ENCODE assay signal across 19 cellular contexts in genomic region chr3:10215578-10216368, GRCh38. TPM values are rescaled to one million over a fixed set of nuclear protein-coding genes. Genes with fewer than 3 reads are reported as not detected.
DNase-seq lines count a peak whose midpoint lies in the region; ATAC-seq and TF ChIP-seq lines count a peak whose summit lies in the region.
"Had no signal": no experiment of that assay in that cellular context is flagged by ENCODE, and none has a peak within 500 bp of the region (broad histone marks: within the 10 kb centered on the region; RNA-seq: fewer than 3 reads in every experiment).

No MANE protein-coding gene starts in this region.

- no peak overlapping the region for H3K4ac ChIP-seq in trophoblast cell (ENCODE audit: low read depth, low read length)

- ATAC-seq in activated naive CD8-positive, alpha-beta T cell treated with anti-CD3 and anti-CD28 coated beads, Interleukin-2, amount 50 U/mL, for 24 hours, result no peak
- ATAC-seq: HepG2 had no signal

- H3K27ac ChIP-seq in trophoblast cell (ENCODE audit: low read depth, low read length) (no peak overlapping the region), osteoblast (ENCODE audit: low read depth, low read length) (no peak overlapping the region)
- H3K27ac ChIP-seq: KMS-11 had no signal

- H3K27me3 Mint-ChIP-seq in activated naive CD8-positive, alpha-beta T cell treated with anti-CD3 and anti-CD28 coated beads, Interleukin-2, amount 50 U/mL, for 24 hours, result no peaks in the 10 kb centered on the region
- H3K27me3 Mint-ChIP-seq in activated naive CD8-positive, alpha-beta T cell treated with anti-CD3 and anti-CD28 coated beads for 36 hours, result no peaks in the 10 kb centered on the region
- H3K27me3 Mint-ChIP-seq in immature natural killer cell (ENCODE audit: low read depth in 3 of 3), result peaks cover 0 to 3% (median 0%) of the 10 kb centered on the region in 3 donors

- H4K8ac ChIP-seq in trophoblast cell (ENCODE audit: low read depth, low read length), result no peak overlapping the region

- H3K9ac ChIP-seq in trophoblast cell (ENCODE audit: low read length), result no peak overlapping the region
- H3K9ac ChIP-seq: KMS-11 had no signal

- H3K4me3 ChIP-seq in trophoblast cell (ENCODE audit: low read depth, low read length), result no peak overlapping the region
- H3K4me3 ChIP-seq in osteoblast (ENCODE audit: insufficient read depth, low read length), result no peak overlapping the region

- no peaks in the 10 kb centered on the region for H4K20me1 ChIP-seq in osteoblast (ENCODE audit: insufficient read depth, low read length)

- H4K12ac ChIP-seq in trophoblast cell (ENCODE audit: low read depth, low read length), result no peak overlapping the region

- H3K23ac ChIP-seq in trophoblast cell (ENCODE audit: low read length), result no peak overlapping the region

- no CpG with 5 or more reads among the region's 6 CpGs for WGBS in trophoblast cell (ENCODE audit: extremely low coverage, insufficient coverage, insufficient read length)

- peaks cover 6% of the 10 kb centered on the region for H3K9me3 Mint-ChIP-seq in activated naive CD8-positive, alpha-beta T cell treated with anti-CD3 and anti-CD28 coated beads, Interleukin-2, amount 50 U/mL, for 24 hours
- no peaks in the 10 kb centered on the region for H3K9me3 Mint-ChIP-seq in activated naive CD8-positive, alpha-beta T cell treated with anti-CD3 and anti-CD28 coated beads for 36 hours
- no peaks in the 10 kb centered on the region for H3K9me3 Mint-ChIP-seq in immature natural killer cell

- no peaks in the 10 kb centered on the region for H3K79me1 ChIP-seq in trophoblast cell (ENCODE audit: low read length)

- H2AFZ ChIP-seq in trophoblast cell (ENCODE audit: insufficient read depth, low read length, poor library complexity), result no peak overlapping the region
- H2AFZ ChIP-seq in osteoblast (ENCODE audit: low read length), result no peak overlapping the region

- H4K91ac ChIP-seq in trophoblast cell (ENCODE audit: low read depth, low read length), result no peak overlapping the region

- TF ChIP-seq CTCF in osteoblast (IDR thresholded peaks at IDR 0.05; ENCODE audit: extremely low read depth, low read depth, low read length), result no peak

- H3K4me2 ChIP-seq in trophoblast cell (ENCODE audit: low read length) (no peak overlapping the region), osteoblast (ENCODE audit: insufficient read depth, low read length) (no peak overlapping the region)
- H3K4me2 ChIP-seq: KMS-11 had no signal

- peaks cover 8% of the 10 kb centered on the region for H3K4me1 Mint-ChIP-seq in activated naive CD8-positive, alpha-beta T cell treated with anti-CD3 and anti-CD28 coated beads, Interleukin-2, amount 50 U/mL, for 24 hours
- peaks cover 5% of the 10 kb centered on the region for H3K4me1 Mint-ChIP-seq in activated naive CD8-positive, alpha-beta T cell treated with anti-CD3 and anti-CD28 coated beads for 36 hours
- peaks cover 5 to 11% of the 10 kb centered on the region in 2 donors for H3K4me1 Mint-ChIP-seq in immature natural killer cell

- no peak overlapping the region for H2BK12ac ChIP-seq in trophoblast cell (ENCODE audit: low read length)

- H3K79me2 ChIP-seq in trophoblast cell (ENCODE audit: control insufficient read depth, insufficient read depth, low read length, poor library complexity) (no peaks in the 10 kb centered on the region), osteoblast (ENCODE audit: insufficient read depth, low read length) (no peaks in the 10 kb centered on the region)

- no peak overlapping the region for H2BK120ac ChIP-seq in trophoblast cell (ENCODE audit: insufficient read depth, low read length, poor library complexity)

- peaks cover 0 to 3% of the 10 kb centered on the region in 2 experiments for H3K36me3 ChIP-seq in trophoblast cell (ENCODE audit: control insufficient read depth in 1 of 2, insufficient read depth in 2 of 2, low read length in 2 of 2)
- H3K36me3 ChIP-seq in osteoblast (ENCODE audit: insufficient read depth, low read length), result peaks cover 13% of the 10 kb centered on the region

- H3K9me3 ChIP-seq in trophoblast cell (ENCODE audit: insufficient read depth, low read depth, low read length) (peaks cover 7% of the 10 kb centered on the region), osteoblast (ENCODE audit: low read depth, low read length) (no peaks in the 10 kb centered on the region)

- no peak overlapping the region for H3K4me3 Mint-ChIP-seq in activated naive CD8-positive, alpha-beta T cell treated with anti-CD3 and anti-CD28 coated beads, Interleukin-2, amount 50 U/mL, for 24 hours
- H3K4me3 Mint-ChIP-seq in activated naive CD8-positive, alpha-beta T cell treated with anti-CD3 and anti-CD28 coated beads for 36 hours, result no peak overlapping the region
- H3K4me3 Mint-ChIP-seq in immature natural killer cell, result no peak overlapping the region

- no peak overlapping the region for H2BK5ac ChIP-seq in trophoblast cell (ENCODE audit: low read depth, low read length, poor library complexity)

- peak overlapping the region; percentile 2 for H3K27ac Mint-ChIP-seq in activated naive CD8-positive, alpha-beta T cell treated with anti-CD3 and anti-CD28 coated beads, Interleukin-2, amount 50 U/mL, for 24 hours
- no peak overlapping the region for H3K27ac Mint-ChIP-seq in activated naive CD8-positive, alpha-beta T cell treated with anti-CD3 and anti-CD28 coated beads for 36 hours
- peak overlapping the region; percentile 3 to 43 (median 26) for H3K27ac Mint-ChIP-seq in immature natural killer cell

- H3K27me3 ChIP-seq in trophoblast cell (ENCODE audit: insufficient read depth, low read length) (no peaks in the 10 kb centered on the region), osteoblast (ENCODE audit: insufficient read depth, low read length) (no peaks in the 10 kb centered on the region)

- H3K18ac ChIP-seq in trophoblast cell (ENCODE audit: low read length), result no peak overlapping the region

- H2AK5ac ChIP-seq in trophoblast cell (ENCODE audit: low read length), result no peak overlapping the region

- H3K14ac ChIP-seq in trophoblast cell (ENCODE audit: low read length), result no peak overlapping the region

- peaks cover 25% of the 10 kb centered on the region for H3K36me3 Mint-ChIP-seq in activated naive CD8-positive, alpha-beta T cell treated with anti-CD3 and anti-CD28 coated beads, Interleukin-2, amount 50 U/mL, for 24 hours (ENCODE audit: low read depth)
- peaks cover 8% of the 10 kb centered on the region for H3K36me3 Mint-ChIP-seq in activated naive CD8-positive, alpha-beta T cell treated with anti-CD3 and anti-CD28 coated beads for 36 hours
- peaks cover 24 to 56% (median 28%) of the 10 kb centered on the region in 3 donors for H3K36me3 Mint-ChIP-seq in immature natural killer cell

- DNase-seq in activated naive CD8-positive, alpha-beta T cell treated with anti-CD3 and anti-CD28 coated beads, Interleukin-2, amount 50 U/mL, for 24 hours, result no peak
- no peak for DNase-seq in activated naive CD8-positive, alpha-beta T cell treated with anti-CD3 and anti-CD28 coated beads for 36 hours
- DNase-seq in NCI-H526 treated with DMSO at 0.1 percent for 48 hours (lab: John Stamatoyannopoulos, UW) (peak; percentile 52), immature natural killer cell (no peak), HCEC 1CT (no peak), trophoblast cell (no peak), GDM1 (lab: John Stamatoyannopoulos, UW) (no peak), osteoblast (ENCODE audit: insufficient read length, low spot score, missing footprints) (no peak)
- DNase-seq: DMS 273 treated with DMSO at 0.1 percent for 48 hours, GF-D8, H7, NCI-H1417, NCI-H187, NCI-H2107, NCI-H510A, NCI-H82, SHP77 treated with DMSO at 0.1 percent for 48 hours had no signal

- H3K4me1 ChIP-seq in trophoblast cell (ENCODE audit: control insufficient read depth in 1 of 2, insufficient read depth in 2 of 2, low read length in 2 of 2) (peaks cover 0 to 4% of the 10 kb centered on the region in 2 experiments), osteoblast (ENCODE audit: insufficient read depth, low read length) (no peaks in the 10 kb centered on the region)

RNA-seq across cellular contexts. Expression of gene TATDN2, which starts 32.5 kb away (rescaled TPM):
- 10 to 100 TPM; 41.6 to 48.5 TPM for total RNA-seq in activated naive CD8-positive, alpha-beta T cell treated with anti-CD3 and anti-CD28 coated beads for 36 hours
- polyA plus RNA-seq in immature natural killer cell, result 10 to 100 TPM in 2 of 3 donors, 1 to 10 TPM in 1; 8.4 to 27.7 (median 10.6) TPM
- 12.9 and 13.5 TPM in 2 replicates for polyA plus RNA-seq in trophoblast cell (2013)
- total RNA-seq in osteoblast, result 19.2 and 20.0 TPM in 2 replicates

RNA-seq across cellular contexts. Expression of gene IRAK2, which starts 51.1 kb away (rescaled TPM):
- total RNA-seq in activated naive CD8-positive, alpha-beta T cell treated with anti-CD3 and anti-CD28 coated beads for 36 hours, result 1 to 10 TPM; 2.6 to 3.1 TPM
- polyA plus RNA-seq in immature natural killer cell, result 10 to 100 TPM; 14.5 to 37.5 (median 37.1) TPM
- polyA plus RNA-seq in trophoblast cell (2013), result 3.4 and 3.5 TPM in 2 replicates
- total RNA-seq in osteoblast, result 3.2 and 4.0 TPM in 2 replicates
